7 cellular contexts compared by ENCODE assay signal in genomic region chr1:83844546-83844945, GRCh38.
"Had no signal": no experiment of that assay in that cellular context is flagged by ENCODE, and none has a peak within 500 bp of the region (broad histone marks: within the 10 kb centered on the region; RNA-seq: fewer than 3 reads in every experiment).

No MANE protein-coding gene starts in this region.

- H3K27ac ChIP-seq: GM23248 had no signal

- H3K4me3 ChIP-seq: GM23248, GM23338 had no signal

- DNase-seq: GM23248, GOT3, H7, H9, HCEC 1CT, HFFc6 had no signal
